In the genomic region with DNA sequence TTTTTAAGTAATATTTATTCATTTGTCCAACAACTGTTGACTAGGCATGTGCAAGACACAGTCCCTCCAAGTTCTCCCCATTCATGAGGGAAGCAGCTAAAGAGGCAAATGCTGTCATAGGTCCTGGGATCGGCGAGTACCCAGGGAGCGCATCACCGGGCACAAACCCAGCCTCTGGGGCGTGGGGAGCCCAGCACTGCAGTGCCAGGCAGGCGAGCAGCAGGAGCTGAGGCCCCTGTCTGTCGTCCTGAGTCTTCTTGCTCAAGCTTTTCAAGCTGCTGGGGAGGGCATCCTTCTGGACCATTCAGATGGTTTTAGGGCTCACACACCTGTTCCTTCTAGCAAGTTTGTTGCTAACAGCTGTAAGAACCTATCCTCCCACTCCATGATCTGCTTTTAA, we compare ENCODE assay signal across 14 cellular contexts.
DNase-seq lines count a peak whose midpoint lies in the region; ATAC-seq and TF ChIP-seq lines count a peak whose summit lies in the region.
"Had no signal": no experiment of that assay in that cellular context is flagged by ENCODE, and none has a peak within 500 bp of the region (broad histone marks: within the 10 kb centered on the region; RNA-seq: fewer than 3 reads in every experiment).

No MANE protein-coding gene starts in this region.

- peak; percentile 2 for DNase-seq in NCI-H2171 treated with DMSO at 0.1 percent for 48 hours (lab: John Stamatoyannopoulos, UW)
- no peak for DNase-seq in NCI-H2171 (lab: John Stamatoyannopoulos, UW)
- DNase-seq in G401 (ENCODE audit: low spot score): peak; percentile 51
- no peak for DNase-seq in smooth muscle cell (lab: John Stamatoyannopoulos, UW; ENCODE audit: unreplicated experiment)
- no peak for DNase-seq in DMS153 (lab: John Stamatoyannopoulos, UW)
- DNase-seq: AML-193; Caco-2; CD8-positive, alpha-beta memory T cell; DMS53 had no signal

- WGBS in smooth muscle cell (ENCODE audit: low lambda C conversion rate): 97% methylated on average over 7 of the region's 7 CpGs

- H3F3A ChIP-seq in smooth muscle cell (ENCODE audit: low read depth): peaks cover 12% of the 10 kb centered on the region

- in situ Hi-C loops in G401 (cut with HindIII; ENCODE audit: low sequenced_read_pairs): no loop called here

- no peak for ATAC-seq in HG02970 (IDR thresholded peaks at IDR 0.05; ENCODE audit: low FRiP score, unreplicated experiment)

- H3K36me3 ChIP-seq in smooth muscle cell (ENCODE audit: low read depth): peaks cover 21% of the 10 kb centered on the region

- H3K9ac ChIP-seq in smooth muscle cell (ENCODE audit: low read depth): peak overlapping the region; percentile 51
- H3K9ac ChIP-seq: BLaER1 had no signal

- H4K20me1 ChIP-seq in smooth muscle cell (ENCODE audit: low read depth): peaks cover 27% of the 10 kb centered on the region

- H3K27ac ChIP-seq in cingulate gyrus (ENCODE audit: low read depth, low read length) (peak overlapping the region; percentile 66), smooth muscle cell (ENCODE audit: low read depth) (peak overlapping the region; percentile 80)
- H3K27ac ChIP-seq: 22Rv1, BLaER1 had no signal

- no peaks in the 10 kb centered on the region for H3K27me3 ChIP-seq in smooth muscle cell (ENCODE audit: low read depth)
- H3K27me3 ChIP-seq: BLaER1 had no signal

- no peaks in the 10 kb centered on the region for H3K79me2 ChIP-seq in smooth muscle cell (ENCODE audit: low read depth)

- peak overlapping the region; percentile 44 for H3K4me2 ChIP-seq in smooth muscle cell
- H3K4me2 ChIP-seq: BLaER1 had no signal

- H3K4me1 ChIP-seq in smooth muscle cell (ENCODE audit: low read depth): no peaks in the 10 kb centered on the region
- H3K4me1 ChIP-seq: BLaER1, Caco-2, HAP-1 had no signal

- no peaks in the 10 kb centered on the region for H3K9me3 ChIP-seq in smooth muscle cell (replicated peaks; ENCODE audit: low read depth)
- H3K9me3 ChIP-seq: BLaER1, Caco-2, HAP-1 had no signal

- H3K4me3 ChIP-seq in smooth muscle cell: no peak overlapping the region
- H3K4me3 ChIP-seq: BLaER1, HAP-1 had no signal

- no peak overlapping the region for H2AFZ ChIP-seq in smooth muscle cell (ENCODE audit: low read depth)

- TF ChIP-seq CTCF in smooth muscle cell (IDR thresholded peaks at IDR 0.05; ENCODE audit: borderline replicate concordance, insufficient read depth, poor library complexity, severe bottlenecking): no peak

Comparison
In these comparisons a context has a peak if more than half of its experiments do, and no peak if none do; other contexts are left out.
1. DNase-seq: peak in NCI-H2171 treated with DMSO at 0.1 percent for 48 hours (single experiment) and G401 (single experiment); none in NCI-H2171 (single experiment), smooth muscle cell (single experiment) and DMS153 (single experiment).